ENCODE assay signal across 1 cellular context in genomic region chr9:112731971-112732370, GRCh38.
TF ChIP-seq lines count a peak whose summit lies in the region.

No MANE protein-coding gene starts in this region.

TF ChIP-seq in HepG2, 621 proteins besides CTCF, POLR2A, EP300 and RAD21 (continued from another document and continues in another):
- TF ChIP-seq KIAA2018 (CRISPR knock-in tag; IDR thresholded peaks at IDR 0.05; ENCODE audit: borderline replicate concordance) (no peak), PLRG1 (conservative IDR thresholded peaks at IDR 0.05) (no peak), ZNF564 (CRISPR knock-in tag; IDR thresholded peaks at IDR 0.05) (no peak), MLXIP (CRISPR knock-in tag; IDR thresholded peaks at IDR 0.05; ENCODE audit: borderline replicate concordance) (no peak), ZXDC (CRISPR knock-in tag; IDR thresholded peaks at IDR 0.05) (no peak), ZNF629 (CRISPR knock-in tag; conservative IDR thresholded peaks at IDR 0.05) (peak; percentile 35; the same call in 1 of the 2 replicates), SMAD3 (CRISPR knock-in tag; IDR thresholded peaks at IDR 0.05) (0 out of 2 replicates have a peak, but pooled peaks have one; percentile 20), ZNF883 (CRISPR knock-in tag; IDR thresholded peaks at IDR 0.05; ENCODE audit: not compliant biosample characterization) (no peak), ZNF143 (CRISPR knock-in tag; IDR thresholded peaks at IDR 0.05) (no peak), STAT5B (CRISPR knock-in tag; IDR thresholded peaks at IDR 0.05) (no peak), HIC2 (CRISPR knock-in tag; IDR thresholded peaks at IDR 0.05; ENCODE audit: low read depth) (no peak), NCOR1 (IDR thresholded peaks at IDR 0.05; ENCODE audit: borderline replicate concordance, low read length) (peak; percentile 45; the same call in 1 of the 2 replicates), ZFAT (CRISPR knock-in tag; conservative IDR thresholded peaks at IDR 0.05) (no peak), HIVEP1 (CRISPR knock-in tag; IDR thresholded peaks at IDR 0.05) (no peak), JDP2 (CRISPR knock-in tag; IDR thresholded peaks at IDR 0.05; ENCODE audit: borderline replicate concordance) (no peak), PHF20 (CRISPR knock-in tag; IDR thresholded peaks at IDR 0.05) (no peak), RBFOX2 (IDR thresholded peaks at IDR 0.05; ENCODE audit: low read depth, low read length) (peak; percentile 39; the same call in 1 of the 2 replicates), PRDM4 (CRISPR knock-in tag; IDR thresholded peaks at IDR 0.05; ENCODE audit: borderline replicate concordance) (no peak), SMAD1 (CRISPR knock-in tag; IDR thresholded peaks at IDR 0.05; ENCODE audit: borderline replicate concordance, low read depth) (no peak), TERF1 (CRISPR knock-in tag; IDR thresholded peaks at IDR 0.05) (no peak), ZNF20 (CRISPR knock-in tag; IDR thresholded peaks at IDR 0.05) (no peak), AFF4 (CRISPR knock-in tag; IDR thresholded peaks at IDR 0.05) (no peak), PBX3 (CRISPR knock-in tag; IDR thresholded peaks at IDR 0.05; ENCODE audit: borderline replicate concordance) (no peak), ZNF460 (CRISPR knock-in tag; IDR thresholded peaks at IDR 0.05; ENCODE audit: borderline replicate concordance) (no peak), ZBTB8A (CRISPR knock-in tag; IDR thresholded peaks at IDR 0.05; ENCODE audit: borderline replicate concordance, low read depth) (no peak), THAP8 (CRISPR knock-in tag; IDR thresholded peaks at IDR 0.05; ENCODE audit: borderline replicate concordance) (no peak), ARNTL (CRISPR knock-in tag; IDR thresholded peaks at IDR 0.05) (no peak), RFX3 (CRISPR knock-in tag; IDR thresholded peaks at IDR 0.05) (no peak)
